In genomic region chr4:915041-915474, GRCh38 we compare ENCODE assay signal across 11 cellular contexts. TPM values are rescaled to one million over a fixed set of nuclear protein-coding genes. Genes with fewer than 3 reads are reported as not detected.
DNase-seq lines count a peak whose midpoint lies in the region; ATAC-seq and TF ChIP-seq lines count a peak whose summit lies in the region.
"Had no signal": no experiment of that assay in that cellular context is flagged by ENCODE, and none has a peak within 500 bp of the region (broad histone marks: within the 10 kb centered on the region; RNA-seq: fewer than 3 reads in every experiment).

No MANE protein-coding gene starts in this region.

- H3K36me3 ChIP-seq in DOHH2 (ENCODE audit: control insufficient read depth, low read length), result peaks cover 19% of the 10 kb centered on the region
- no peaks in the 10 kb centered on the region for H3K36me3 ChIP-seq in neural progenitor cell
- H3K36me3 ChIP-seq in prostate gland, result no peaks in the 10 kb centered on the region

- peak overlapping the region; percentile 79 for H3K4me2 ChIP-seq in DOHH2 (ENCODE audit: low read length)
- no peak overlapping the region for H3K4me2 ChIP-seq in neural progenitor cell

- H3K36me3 Mint-ChIP-seq in central memory CD8-positive, alpha-beta T cell (ENCODE audit: insufficient read depth), result peaks cover 28% of the 10 kb centered on the region
- H3K36me3 Mint-ChIP-seq in neural progenitor cell, result peaks cover 5% of the 10 kb centered on the region

- peaks cover 54% of the 10 kb centered on the region for H3K4me1 Mint-ChIP-seq in central memory CD8-positive, alpha-beta T cell
- H3K4me1 Mint-ChIP-seq in neural progenitor cell, result peaks cover 9% of the 10 kb centered on the region

- no peaks in the 10 kb centered on the region for H3K27me3 Mint-ChIP-seq in central memory CD8-positive, alpha-beta T cell
- H3K27me3 Mint-ChIP-seq in neural progenitor cell (ENCODE audit: insufficient read depth, low read depth), result peaks cover 2% of the 10 kb centered on the region

- peaks cover 6% of the 10 kb centered on the region; the same call in 1 of the 2 replicates for H3K9me3 ChIP-seq in DOHH2 (ENCODE audit: control insufficient read depth, insufficient read depth, low read length)
- H3K9me3 ChIP-seq in neural progenitor cell (ENCODE audit: low read depth), result no peaks in the 10 kb centered on the region
- no peaks in the 10 kb centered on the region for H3K9me3 ChIP-seq in prostate gland
- H3K9me3 ChIP-seq: gastroesophageal sphincter had no signal

- WGBS in prostate gland, result 85% methylated on average over 18 of the region's 20 CpGs

- no peak for TF ChIP-seq POLR2A in prostate gland (IDR thresholded peaks at IDR 0.05)

- TF ChIP-seq CTCF in DOHH2 (IDR thresholded peaks at IDR 0.05; ENCODE audit: low read depth, low read length, poor library complexity, severe bottlenecking) (no peak), neural progenitor cell (IDR thresholded peaks at IDR 0.05) (no peak), prostate gland (IDR thresholded peaks at IDR 0.05) (no peak)

- no peaks in the 10 kb centered on the region for H3K9me3 Mint-ChIP-seq in central memory CD8-positive, alpha-beta T cell
- H3K9me3 Mint-ChIP-seq in neural progenitor cell, result no peaks in the 10 kb centered on the region

- H3K9me2 ChIP-seq in DOHH2 (replicated peaks; ENCODE audit: control insufficient read depth, low read length), result no peaks in the 10 kb centered on the region

- intact Hi-C loops in prostate gland (cut with DNase I), result no loop called here

- H4K20me1 ChIP-seq in DOHH2 (ENCODE audit: control insufficient read depth, insufficient read depth, low read depth, low read length), result peaks cover 25% of the 10 kb centered on the region
- H4K20me1 ChIP-seq in neural progenitor cell (ENCODE audit: low read depth), result peaks cover 10% of the 10 kb centered on the region

- peak overlapping the region; percentile 85 for H3K27ac Mint-ChIP-seq in central memory CD8-positive, alpha-beta T cell (ENCODE audit: low read depth)
- H3K27ac Mint-ChIP-seq in neural progenitor cell, result peak overlapping the region; percentile 17

- peak; percentile 88 for DNase-seq in MV-4-11 (lab: John Stamatoyannopoulos, UW)
- DNase-seq in central memory CD8-positive, alpha-beta T cell (ENCODE audit: low spot score in 2 of 2), result no peak
- DNase-seq in neural progenitor cell (ENCODE audit: low spot score), result no peak
- DNase-seq in NCI-H524 (lab: John Stamatoyannopoulos, UW), result no peak
- no peak for DNase-seq in NCI-H774 (lab: John Stamatoyannopoulos, UW)
- no peak for DNase-seq in prostate gland (ENCODE audit: low spot score)
- DNase-seq: EL, NCI-H2081 had no signal

- H3K4me3 ChIP-seq in DOHH2 (ENCODE audit: low read length) (peak overlapping the region; percentile 58), neural progenitor cell (no peak overlapping the region), prostate gland (no peak overlapping the region)
- H3K4me3 ChIP-seq: gastroesophageal sphincter had no signal

- H3F3A ChIP-seq in DOHH2 (ENCODE audit: control insufficient read depth, insufficient read depth), result no peaks in the 10 kb centered on the region; the same call in 1 of the 2 replicates
- no peaks in the 10 kb centered on the region for H3F3A ChIP-seq in neural progenitor cell (ENCODE audit: low read depth)

- no peak overlapping the region for H2AFZ ChIP-seq in neural progenitor cell (replicated peaks)

- H3K27me3 ChIP-seq in DOHH2 (ENCODE audit: control insufficient read depth, low read length) (no peaks in the 10 kb centered on the region), neural progenitor cell (no peaks in the 10 kb centered on the region), prostate gland (replicated peaks; ENCODE audit: insufficient read depth) (no peaks in the 10 kb centered on the region)
- H3K27me3 ChIP-seq: gastroesophageal sphincter had no signal

- H3K4me1 ChIP-seq in DOHH2 (ENCODE audit: control insufficient read depth, low read length) (peaks cover 21% of the 10 kb centered on the region), neural progenitor cell (no peaks in the 10 kb centered on the region), prostate gland (replicated peaks) (no peaks in the 10 kb centered on the region)

- no peak overlapping the region for H3K9ac ChIP-seq in neural progenitor cell

- peak overlapping the region; percentile 53 for H3K4me3 Mint-ChIP-seq in central memory CD8-positive, alpha-beta T cell
- H3K4me3 Mint-ChIP-seq in neural progenitor cell, result no peak overlapping the region

- H3K79me2 ChIP-seq in DOHH2 (ENCODE audit: control insufficient read depth, low read length) (peaks cover 66% of the 10 kb centered on the region), neural progenitor cell (ENCODE audit: low read depth) (peaks cover 48% of the 10 kb centered on the region)

- H3K27ac ChIP-seq in DOHH2 (ENCODE audit: low read depth, low read length) (no peak overlapping the region), neural progenitor cell (no peak overlapping the region), prostate gland (no peak overlapping the region)
- H3K27ac ChIP-seq: gastroesophageal sphincter had no signal

- no peak for ATAC-seq in central memory CD8-positive, alpha-beta T cell (replicated peaks; ENCODE audit: extremely low read depth, poor library complexity, severe bottlenecking)
- ATAC-seq in GM18517 (IDR thresholded peaks at IDR 0.05; ENCODE audit: unreplicated experiment), result no peak
- ATAC-seq: gastroesophageal sphincter had no signal

RNA-seq across cellular contexts. Expression of gene GAK, which starts 17.1 kb away (rescaled TPM):
- total RNA-seq in neural progenitor cell (ENCODE audit: low replicate concordance) (27.6 and 75.9 TPM in 2 replicates), prostate gland (100 to 1,000 TPM; 158 to 181 TPM)

RNA-seq across cellular contexts. Expression of gene TMEM175, which starts 17.2 kb away (rescaled TPM):
- total RNA-seq in neural progenitor cell (ENCODE audit: low replicate concordance), result 4.4 and 10.1 TPM in 2 replicates
- total RNA-seq in prostate gland, result 10 to 100 TPM; 44.1 to 74.6 TPM

RNA-seq across cellular contexts. Expression of gene DGKQ, which starts 58.3 kb away (rescaled TPM):
- 5.1 and 16.0 TPM in 2 replicates for total RNA-seq in neural progenitor cell (ENCODE audit: low replicate concordance)
- 10 to 100 TPM; 10.4 to 17.1 TPM for total RNA-seq in prostate gland
